ENCODE assay signal across 6 cellular contexts in the genomic region with DNA sequence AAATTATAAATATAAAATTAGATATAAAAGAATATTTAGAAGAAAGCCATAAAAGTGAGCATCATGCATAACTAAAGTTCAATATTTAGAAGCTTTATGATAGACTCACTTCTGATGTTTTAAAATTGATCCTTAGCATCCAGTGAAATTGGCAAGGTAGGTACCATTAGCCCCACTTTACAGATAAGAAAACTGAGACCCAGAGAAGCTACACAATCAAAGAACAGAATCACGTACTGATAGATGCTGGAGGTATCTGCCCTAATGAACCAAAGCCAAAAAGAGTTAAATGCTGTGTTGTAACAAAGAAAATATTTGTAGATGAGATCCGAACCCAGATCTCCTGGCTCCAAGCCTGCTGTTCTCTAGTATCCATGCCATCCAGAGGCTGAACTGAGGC.
"Had no signal": no experiment of that assay in that cellular context is flagged by ENCODE, and none has a peak within 500 bp of the region (broad histone marks: within the 10 kb centered on the region; RNA-seq: fewer than 3 reads in every experiment).

No MANE protein-coding gene starts in this region.

- H3K9ac ChIP-seq: KMS-11 had no signal

- H3K27ac ChIP-seq: HL-60, KMS-11 had no signal

- FAIRE-seq: HTR-8/SVneo had no signal

- H3K4me2 ChIP-seq: KMS-11 had no signal

- DNase-seq: IMR-90, KBM-7, KG1 had no signal
